ENCODE assay signal across 1 cellular context in genomic region chr9:4939118-4939561, GRCh38.
TF ChIP-seq lines count a peak whose summit lies in the region.

No MANE protein-coding gene starts in this region.

TF ChIP-seq in GM12878, 131 proteins besides CTCF, POLR2A, EP300 and RAD21 (continued from another document):
- TF ChIP-seq SKIL (IDR thresholded peaks at IDR 0.05; ENCODE audit: low read depth, poor library complexity, severe bottlenecking) (peak; percentile 71), BHLHE40 (IDR thresholded peaks at IDR 0.05; ENCODE audit: borderline replicate concordance in 1 of 2, low read depth in 2 of 2, low read length in 1 of 2) (peak in 1 of 2 experiments; percentile 59; a peak in 1 of 4 replicates), MEF2B (IDR thresholded peaks at IDR 0.05; ENCODE audit: partially characterized antibody, poor library complexity, severe bottlenecking) (peak; percentile 91), SREBF2 (IDR thresholded peaks at IDR 0.05; ENCODE audit: low read length) (no peak), CBX3 (IDR thresholded peaks at IDR 0.05; ENCODE audit: borderline replicate concordance, low read depth) (no peak), SMARCA5 (IDR thresholded peaks at IDR 0.05) (0 out of 2 replicates have a peak, but pooled peaks have one; percentile 16), ZBED1 (IDR thresholded peaks at IDR 0.05; ENCODE audit: borderline replicate concordance) (peak; percentile 86; the same call in 1 of the 2 replicates), IKZF1 (conservative IDR thresholded peaks at IDR 0.05) (peak; percentile 98), CBX5 (IDR thresholded peaks at IDR 0.05; ENCODE audit: low read depth) (0 out of 2 replicates have a peak, but pooled peaks have one; percentile 34), CREM (IDR thresholded peaks at IDR 0.05; ENCODE audit: low read depth) (peak; percentile 52; the same call in 1 of the 2 replicates), GABPA (IDR thresholded peaks at IDR 0.05; ENCODE audit: low read depth) (no peak), ZNF217 (IDR thresholded peaks at IDR 0.05) (peak; percentile 87), IKZF2 (IDR thresholded peaks at IDR 0.05) (peak; percentile 98 to 99), ZNF24 (IDR thresholded peaks at IDR 0.05) (peak; percentile 95), MTA3 (IDR thresholded peaks at IDR 0.05; ENCODE audit: borderline replicate concordance, low read length) (peak; percentile 94; the same call in 1 of the 2 replicates), SIN3A (IDR thresholded peaks at IDR 0.05; ENCODE audit: low read depth, low read length) (no peak), ATF7 (IDR thresholded peaks at IDR 0.05; ENCODE audit: low read depth) (peak; percentile 63), SREBF1 (IDR thresholded peaks at IDR 0.05; ENCODE audit: low read length) (no peak), MXI1 (IDR thresholded peaks at IDR 0.05; ENCODE audit: low read depth, low read length) (no peak), FOS (IDR thresholded peaks at IDR 0.05; ENCODE audit: borderline replicate concordance, extremely low read depth, insufficient read length) (no peak), GATAD2B (conservative IDR thresholded peaks at IDR 0.05; ENCODE audit: low read depth) (peak; percentile 95), TCF3 (IDR thresholded peaks at IDR 0.05; ENCODE audit: borderline replicate concordance, insufficient read depth, low read depth, low read length) (peak; percentile 70; the same call in 1 of the 2 replicates), TCF7 (IDR thresholded peaks at IDR 0.05; ENCODE audit: borderline replicate concordance) (peak; percentile 90)
- TF ChIP-seq, protein P1, sequence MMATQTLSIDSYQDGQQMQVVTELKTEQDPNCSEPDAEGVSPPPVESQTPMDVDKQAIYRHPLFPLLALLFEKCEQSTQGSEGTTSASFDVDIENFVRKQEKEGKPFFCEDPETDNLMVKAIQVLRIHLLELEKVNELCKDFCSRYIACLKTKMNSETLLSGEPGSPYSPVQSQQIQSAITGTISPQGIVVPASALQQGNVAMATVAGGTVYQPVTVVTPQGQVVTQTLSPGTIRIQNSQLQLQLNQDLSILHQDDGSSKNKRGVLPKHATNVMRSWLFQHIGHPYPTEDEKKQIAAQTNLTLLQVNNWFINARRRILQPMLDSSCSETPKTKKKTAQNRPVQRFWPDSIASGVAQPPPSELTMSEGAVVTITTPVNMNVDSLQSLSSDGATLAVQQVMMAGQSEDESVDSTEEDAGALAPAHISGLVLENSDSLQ (IDR thresholded peaks at IDR 0.05): peak; percentile 61; the same call in 1 of the 2 replicates
- TF ChIP-seq, protein P2, sequence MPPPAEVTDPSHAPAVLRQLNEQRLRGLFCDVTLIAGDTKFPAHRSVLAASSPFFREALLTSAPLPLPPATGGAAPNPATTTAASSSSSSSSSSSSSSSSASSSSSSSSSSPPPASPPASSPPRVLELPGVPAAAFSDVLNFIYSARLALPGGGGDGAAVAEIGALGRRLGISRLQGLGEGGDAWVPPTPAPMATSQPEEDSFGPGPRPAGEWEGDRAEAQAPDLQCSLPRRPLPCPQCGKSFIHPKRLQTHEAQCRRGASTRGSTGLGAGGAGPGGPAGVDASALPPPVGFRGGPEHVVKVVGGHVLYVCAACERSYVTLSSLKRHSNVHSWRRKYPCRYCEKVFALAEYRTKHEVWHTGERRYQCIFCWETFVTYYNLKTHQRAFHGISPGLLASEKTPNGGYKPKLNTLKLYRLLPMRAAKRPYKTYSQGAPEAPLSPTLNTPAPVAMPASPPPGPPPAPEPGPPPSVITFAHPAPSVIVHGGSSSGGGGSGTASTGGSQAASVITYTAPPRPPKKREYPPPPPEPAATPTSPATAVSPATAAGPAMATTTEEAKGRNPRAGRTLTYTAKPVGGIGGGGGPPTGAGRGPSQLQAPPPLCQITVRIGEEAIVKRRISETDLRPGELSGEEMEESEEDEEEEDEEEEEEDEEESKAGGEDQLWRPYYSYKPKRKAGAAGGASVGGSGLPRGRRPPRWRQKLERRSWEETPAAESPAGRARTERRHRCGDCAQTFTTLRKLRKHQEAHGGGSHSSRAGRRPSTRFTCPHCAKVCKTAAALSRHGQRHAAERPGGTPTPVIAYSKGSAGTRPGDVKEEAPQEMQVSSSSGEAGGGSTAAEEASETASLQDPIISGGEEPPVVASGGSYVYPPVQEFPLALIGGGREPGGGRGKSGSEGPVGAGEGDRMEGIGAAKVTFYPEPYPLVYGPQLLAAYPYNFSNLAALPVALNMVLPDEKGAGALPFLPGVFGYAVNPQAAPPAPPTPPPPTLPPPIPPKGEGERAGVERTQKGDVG (CRISPR knock-in tag; IDR thresholded peaks at IDR 0.05): no peak
- TF ChIP-seq, protein P3, sequence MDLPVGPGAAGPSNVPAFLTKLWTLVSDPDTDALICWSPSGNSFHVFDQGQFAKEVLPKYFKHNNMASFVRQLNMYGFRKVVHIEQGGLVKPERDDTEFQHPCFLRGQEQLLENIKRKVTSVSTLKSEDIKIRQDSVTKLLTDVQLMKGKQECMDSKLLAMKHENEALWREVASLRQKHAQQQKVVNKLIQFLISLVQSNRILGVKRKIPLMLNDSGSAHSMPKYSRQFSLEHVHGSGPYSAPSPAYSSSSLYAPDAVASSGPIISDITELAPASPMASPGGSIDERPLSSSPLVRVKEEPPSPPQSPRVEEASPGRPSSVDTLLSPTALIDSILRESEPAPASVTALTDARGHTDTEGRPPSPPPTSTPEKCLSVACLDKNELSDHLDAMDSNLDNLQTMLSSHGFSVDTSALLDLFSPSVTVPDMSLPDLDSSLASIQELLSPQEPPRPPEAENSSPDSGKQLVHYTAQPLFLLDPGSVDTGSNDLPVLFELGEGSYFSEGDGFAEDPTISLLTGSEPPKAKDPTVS (IDR thresholded peaks at IDR 0.05; ENCODE audit: low read depth, low read length): no peak
